In the genomic region with DNA sequence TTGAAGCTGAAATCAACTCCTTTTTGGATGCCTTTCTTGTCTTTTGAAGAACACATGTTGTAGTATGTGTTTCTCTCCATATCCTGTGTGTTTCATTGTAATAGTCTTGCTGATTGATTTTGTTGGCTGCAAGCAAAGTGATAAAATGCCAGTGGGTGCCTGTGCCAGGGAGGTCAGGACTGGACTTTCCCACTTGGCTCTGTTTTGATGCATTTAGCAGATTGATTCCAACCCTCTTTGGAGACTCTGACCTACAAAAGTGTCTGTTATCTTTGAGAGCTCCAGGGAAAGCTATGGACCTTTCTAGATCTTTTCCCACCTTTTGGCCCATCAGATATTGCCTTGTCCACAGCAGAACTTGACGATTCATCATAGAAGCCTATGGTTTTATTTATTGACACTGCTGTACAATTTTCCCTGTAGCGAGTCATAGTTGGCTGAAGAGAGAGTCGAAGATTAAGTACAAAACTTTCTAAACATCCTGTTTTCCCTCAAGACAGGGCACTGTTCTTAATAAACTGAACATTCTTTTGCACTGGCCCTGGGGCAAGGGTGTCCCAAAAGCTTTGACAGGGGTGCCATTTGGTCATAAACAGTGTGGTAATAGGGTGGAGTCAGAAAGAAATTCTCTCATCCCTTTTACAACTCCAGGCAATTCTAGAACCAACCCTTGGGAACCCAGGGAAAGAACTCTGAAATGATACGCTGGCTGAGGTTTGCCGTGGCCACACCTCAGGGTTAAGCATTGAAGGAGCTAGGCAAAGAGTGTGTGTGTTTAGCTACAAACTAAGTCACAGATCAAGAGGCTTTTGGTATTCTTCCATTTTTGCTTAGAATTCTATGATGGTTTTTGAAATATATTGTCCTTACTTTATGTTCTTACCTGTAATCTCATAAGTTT, we compare ENCODE assay signal across 3 cellular contexts.
TF ChIP-seq lines count a peak whose summit lies in the region.

No MANE protein-coding gene starts in this region.

TF ChIP-seq in liver, 16 proteins besides CTCF, POLR2A, EP300 and RAD21:
- TF ChIP-seq EGR1 (IDR thresholded peaks at IDR 0.05; ENCODE audit: low read depth in 2 of 2) (no peak), HNF4A (conservative IDR thresholded peaks at IDR 0.05) (peak; percentile 84 to 85), SP1 (IDR thresholded peaks at IDR 0.05) (peak; percentile 65), REST (IDR thresholded peaks at IDR 0.05) (peak; percentile 66), RXRA (IDR thresholded peaks at IDR 0.05) (peak; percentile 48 to 73), NR2F2 (IDR thresholded peaks at IDR 0.05) (no peak), FOXA2 (IDR thresholded peaks at IDR 0.05) (no peak), JUND (IDR thresholded peaks at IDR 0.05) (peak; percentile 34 to 52), FOXA1 (IDR thresholded peaks at IDR 0.05) (no peak), YY1 (IDR thresholded peaks at IDR 0.05) (peak; percentile 77), TAF1 (conservative IDR thresholded peaks at IDR 0.05) (no peak), GABPA (IDR thresholded peaks at IDR 0.05 in 1 of 2, conservative IDR thresholded peaks at IDR 0.05 in 1 of 2) (peak in 1 of 2 donors; percentile 10), HNF4G (IDR thresholded peaks at IDR 0.05) (peak; percentile 60)
- TF ChIP-seq, protein P1, sequence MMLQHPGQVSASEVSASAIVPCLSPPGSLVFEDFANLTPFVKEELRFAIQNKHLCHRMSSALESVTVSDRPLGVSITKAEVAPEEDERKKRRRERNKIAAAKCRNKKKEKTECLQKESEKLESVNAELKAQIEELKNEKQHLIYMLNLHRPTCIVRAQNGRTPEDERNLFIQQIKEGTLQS (IDR thresholded peaks at IDR 0.05), result no peak
- TF ChIP-seq, protein P2, sequence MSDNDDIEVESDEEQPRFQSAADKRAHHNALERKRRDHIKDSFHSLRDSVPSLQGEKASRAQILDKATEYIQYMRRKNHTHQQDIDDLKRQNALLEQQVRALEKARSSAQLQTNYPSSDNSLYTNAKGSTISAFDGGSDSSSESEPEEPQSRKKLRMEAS (IDR thresholded peaks at IDR 0.05), result peak; percentile 56
- TF ChIP-seq, protein P3, sequence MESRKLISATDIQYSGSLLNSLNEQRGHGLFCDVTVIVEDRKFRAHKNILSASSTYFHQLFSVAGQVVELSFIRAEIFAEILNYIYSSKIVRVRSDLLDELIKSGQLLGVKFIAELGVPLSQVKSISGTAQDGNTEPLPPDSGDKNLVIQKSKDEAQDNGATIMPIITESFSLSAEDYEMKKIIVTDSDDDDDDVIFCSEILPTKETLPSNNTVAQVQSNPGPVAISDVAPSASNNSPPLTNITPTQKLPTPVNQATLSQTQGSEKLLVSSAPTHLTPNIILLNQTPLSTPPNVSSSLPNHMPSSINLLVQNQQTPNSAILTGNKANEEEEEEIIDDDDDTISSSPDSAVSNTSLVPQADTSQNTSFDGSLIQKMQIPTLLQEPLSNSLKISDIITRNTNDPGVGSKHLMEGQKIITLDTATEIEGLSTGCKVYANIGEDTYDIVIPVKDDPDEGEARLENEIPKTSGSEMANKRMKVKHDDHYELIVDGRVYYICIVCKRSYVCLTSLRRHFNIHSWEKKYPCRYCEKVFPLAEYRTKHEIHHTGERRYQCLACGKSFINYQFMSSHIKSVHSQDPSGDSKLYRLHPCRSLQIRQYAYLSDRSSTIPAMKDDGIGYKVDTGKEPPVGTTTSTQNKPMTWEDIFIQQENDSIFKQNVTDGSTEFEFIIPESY (IDR thresholded peaks at IDR 0.05), result peak; percentile 44

TF ChIP-seq in HepG2, 621 proteins besides CTCF, POLR2A, EP300 and RAD21 (continues in another document):
- TF ChIP-seq ZBTB20 (CRISPR knock-in tag; IDR thresholded peaks at IDR 0.05; ENCODE audit: borderline replicate concordance, low read depth) (no peak), ZNF713 (CRISPR knock-in tag; IDR thresholded peaks at IDR 0.05) (no peak), ZNF614 (CRISPR knock-in tag; IDR thresholded peaks at IDR 0.05; ENCODE audit: borderline replicate concordance) (no peak), ZNF619 (CRISPR knock-in tag; IDR thresholded peaks at IDR 0.05) (no peak), SNAI1 (CRISPR knock-in tag; IDR thresholded peaks at IDR 0.05; ENCODE audit: borderline replicate concordance) (no peak), GATA4 (IDR thresholded peaks at IDR 0.05; ENCODE audit: borderline replicate concordance, low read depth) (no peak), ZNF768 (CRISPR knock-in tag; IDR thresholded peaks at IDR 0.05) (no peak), SIX1 (CRISPR knock-in tag; IDR thresholded peaks at IDR 0.05; ENCODE audit: borderline replicate concordance) (no peak), NR2F6 (IDR thresholded peaks at IDR 0.05) (no peak), NR2F6 (CRISPR knock-in tag; IDR thresholded peaks at IDR 0.05) (no peak), ZNF335 (CRISPR knock-in tag; IDR thresholded peaks at IDR 0.05) (no peak), ZNF33B (CRISPR knock-in tag; IDR thresholded peaks at IDR 0.05) (no peak), YY1 (IDR thresholded peaks at IDR 0.05; ENCODE audit: insufficient read depth, insufficient replicate concordance, low read depth, low read length) (no peak), ZMAT5 (CRISPR knock-in tag; IDR thresholded peaks at IDR 0.05; ENCODE audit: borderline replicate concordance, low read depth) (no peak), CENPT (CRISPR knock-in tag; IDR thresholded peaks at IDR 0.05; ENCODE audit: low read depth) (no peak)
- TF ChIP-seq, protein P4, sequence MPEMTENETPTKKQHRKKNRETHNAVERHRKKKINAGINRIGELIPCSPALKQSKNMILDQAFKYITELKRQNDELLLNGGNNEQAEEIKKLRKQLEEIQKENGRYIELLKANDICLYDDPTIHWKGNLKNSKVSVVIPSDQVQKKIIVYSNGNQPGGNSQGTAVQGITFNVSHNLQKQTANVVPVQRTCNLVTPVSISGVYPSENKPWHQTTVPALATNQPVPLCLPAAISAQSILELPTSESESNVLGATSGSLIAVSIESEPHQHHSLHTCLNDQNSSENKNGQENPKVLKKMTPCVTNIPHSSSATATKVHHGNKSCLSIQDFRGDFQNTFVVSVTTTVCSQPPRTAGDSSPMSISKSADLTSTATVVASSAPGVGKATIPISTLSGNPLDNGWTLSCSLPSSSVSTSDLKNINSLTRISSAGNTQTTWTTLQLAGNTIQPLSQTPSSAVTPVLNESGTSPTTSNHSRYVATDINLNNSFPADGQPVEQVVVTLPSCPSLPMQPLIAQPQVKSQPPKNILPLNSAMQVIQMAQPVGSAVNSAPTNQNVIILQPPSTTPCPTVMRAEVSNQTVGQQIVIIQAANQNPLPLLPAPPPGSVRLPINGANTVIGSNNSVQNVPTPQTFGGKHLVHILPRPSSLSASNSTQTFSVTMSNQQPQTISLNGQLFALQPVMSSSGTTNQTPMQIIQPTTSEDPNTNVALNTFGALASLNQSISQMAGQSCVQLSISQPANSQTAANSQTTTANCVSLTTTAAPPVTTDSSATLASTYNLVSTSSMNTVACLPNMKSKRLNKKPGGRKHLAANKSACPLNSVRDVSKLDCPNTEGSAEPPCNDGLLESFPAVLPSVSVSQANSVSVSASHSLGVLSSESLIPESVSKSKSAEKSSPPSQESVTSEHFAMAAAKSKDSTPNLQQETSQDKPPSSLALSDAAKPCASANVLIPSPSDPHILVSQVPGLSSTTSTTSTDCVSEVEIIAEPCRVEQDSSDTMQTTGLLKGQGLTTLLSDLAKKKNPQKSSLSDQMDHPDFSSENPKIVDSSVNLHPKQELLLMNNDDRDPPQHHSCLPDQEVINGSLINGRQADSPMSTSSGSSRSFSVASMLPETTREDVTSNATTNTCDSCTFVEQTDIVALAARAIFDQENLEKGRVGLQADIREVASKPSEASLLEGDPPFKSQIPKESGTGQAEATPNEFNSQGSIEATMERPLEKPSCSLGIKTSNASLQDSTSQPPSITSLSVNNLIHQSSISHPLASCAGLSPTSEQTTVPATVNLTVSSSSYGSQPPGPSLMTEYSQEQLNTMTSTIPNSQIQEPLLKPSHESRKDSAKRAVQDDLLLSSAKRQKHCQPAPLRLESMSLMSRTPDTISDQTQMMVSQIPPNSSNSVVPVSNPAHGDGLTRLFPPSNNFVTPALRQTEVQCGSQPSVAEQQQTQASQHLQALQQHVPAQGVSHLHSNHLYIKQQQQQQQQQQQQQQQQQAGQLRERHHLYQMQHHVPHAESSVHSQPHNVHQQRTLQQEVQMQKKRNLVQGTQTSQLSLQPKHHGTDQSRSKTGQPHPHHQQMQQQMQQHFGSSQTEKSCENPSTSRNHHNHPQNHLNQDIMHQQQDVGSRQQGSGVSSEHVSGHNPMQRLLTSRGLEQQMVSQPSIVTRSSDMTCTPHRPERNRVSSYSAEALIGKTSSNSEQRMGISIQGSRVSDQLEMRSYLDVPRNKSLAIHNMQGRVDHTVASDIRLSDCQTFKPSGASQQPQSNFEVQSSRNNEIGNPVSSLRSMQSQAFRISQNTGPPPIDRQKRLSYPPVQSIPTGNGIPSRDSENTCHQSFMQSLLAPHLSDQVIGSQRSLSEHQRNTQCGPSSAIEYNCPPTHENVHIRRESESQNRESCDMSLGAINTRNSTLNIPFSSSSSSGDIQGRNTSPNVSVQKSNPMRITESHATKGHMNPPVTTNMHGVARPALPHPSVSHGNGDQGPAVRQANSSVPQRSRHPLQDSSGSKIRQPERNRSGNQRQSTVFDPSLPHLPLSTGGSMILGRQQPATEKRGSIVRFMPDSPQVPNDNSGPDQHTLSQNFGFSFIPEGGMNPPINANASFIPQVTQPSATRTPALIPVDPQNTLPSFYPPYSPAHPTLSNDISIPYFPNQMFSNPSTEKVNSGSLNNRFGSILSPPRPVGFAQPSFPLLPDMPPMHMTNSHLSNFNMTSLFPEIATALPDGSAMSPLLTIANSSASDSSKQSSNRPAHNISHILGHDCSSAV (CRISPR knock-in tag; IDR thresholded peaks at IDR 0.05; ENCODE audit: borderline replicate concordance), result no peak

TF ChIP-seq in GM12891, 5 proteins besides CTCF, POLR2A, EP300 and RAD21:
- TF ChIP-seq SPI1 (IDR thresholded peaks at IDR 0.05; ENCODE audit: low read depth, low read length) (no peak), PAX5 (IDR thresholded peaks at IDR 0.05; ENCODE audit: insufficient read depth, low read length, severe bottlenecking) (no peak), POLR2AphosphoS5 (IDR thresholded peaks at IDR 0.05; ENCODE audit: low read depth, low read length) (no peak), POU2F2 (IDR thresholded peaks at IDR 0.05; ENCODE audit: low read depth, low read length) (no peak), TAF1 (IDR thresholded peaks at IDR 0.05; ENCODE audit: low read depth, low read length) (no peak)
